In the genomic region with DNA sequence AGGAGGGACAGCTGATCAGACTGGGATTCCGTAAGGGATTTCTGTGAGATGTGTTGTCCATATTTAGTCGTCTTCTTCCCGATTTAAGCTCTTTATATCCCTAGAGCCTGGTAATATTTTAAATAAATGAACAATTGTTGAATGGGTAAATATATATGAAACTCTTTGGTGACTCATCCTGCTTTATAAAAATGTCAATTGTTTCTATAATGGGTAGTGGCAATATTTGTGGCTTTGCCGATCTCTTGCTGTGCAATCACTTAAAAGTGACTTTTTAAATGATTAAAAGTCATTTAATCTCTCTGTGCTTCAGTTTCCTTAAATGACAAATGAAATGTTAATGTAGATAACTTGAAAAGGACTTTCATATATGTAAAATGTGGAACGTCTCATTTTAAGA, we compare ENCODE assay signal across 22 cellular contexts.
DNase-seq lines count a peak whose midpoint lies in the region; ATAC-seq, FAIRE-seq and TF ChIP-seq lines count a peak whose summit lies in the region.
"Had no signal": no experiment of that assay in that cellular context is flagged by ENCODE, and none has a peak within 500 bp of the region (broad histone marks: within the 10 kb centered on the region; RNA-seq: fewer than 3 reads in every experiment).

No MANE protein-coding gene starts in this region.

- no peaks in the 10 kb centered on the region for H3K36me3 ChIP-seq in kidney (ENCODE audit: control insufficient read depth in 1 of 2, insufficient read depth in 2 of 2, low read length in 2 of 2)
- H3K36me3 ChIP-seq: BLaER1 treated with 17β-estradiol and CSF1 and Interleukin-3, amounts not matched to agents 10 nM and 100 nM had no signal

- FAIRE-seq in kidney (lab: Jason Lieb, UNC): no peak
- FAIRE-seq: A204.1, GM12878, GM12892 had no signal

- no peak for TF ChIP-seq CTCF in kidney (IDR thresholded peaks at IDR 0.05; ENCODE audit: borderline replicate concordance, extremely low read depth, insufficient read depth)

- H3K27ac ChIP-seq in kidney (ENCODE audit: low read depth in 2 of 2, low read length in 2 of 2): no peak overlapping the region
- H3K27ac ChIP-seq: BLaER1 treated with 17β-estradiol and CSF1 and Interleukin-3, amounts not matched to agents 10 nM and 100 nM; C4-2B had no signal

- no peak overlapping the region for H3K9ac ChIP-seq in kidney (ENCODE audit: low read length in 2 of 2)
- H3K9ac ChIP-seq: BLaER1 treated with 17β-estradiol and CSF1 and Interleukin-3, amounts not matched to agents 10 nM and 100 nM had no signal

- no peaks in the 10 kb centered on the region for H3K4me1 ChIP-seq in kidney (ENCODE audit: control insufficient read depth in 1 of 2, insufficient read depth in 1 of 2, low read depth in 1 of 2, low read length in 2 of 2)
- H3K4me1 ChIP-seq: BLaER1 treated with 17β-estradiol and CSF1 and Interleukin-3, amounts not matched to agents 10 nM and 100 nM had no signal

- in situ Hi-C loops in SK-MEL-5 (cut with HindIII; ENCODE audit: low pct_unique_long_range_greater_than_20kb, low sequenced_read_pairs): no loop called here

- intact Hi-C loops in kidney (cut with DNase I): no loop called here

- no peaks in the 10 kb centered on the region for H3K9me3 ChIP-seq in kidney (ENCODE audit: control insufficient read depth in 1 of 2, low read length in 2 of 2)
- H3K9me3 ChIP-seq: BLaER1 treated with 17β-estradiol and CSF1 and Interleukin-3, amounts not matched to agents 10 nM and 100 nM had no signal

- peak; percentile 42 for DNase-seq in COLO829 (ENCODE audit: low spot score)
- DNase-seq in SK-MEL-5 (ENCODE audit: low read depth, low spot score): peak; percentile 41
- no peak for DNase-seq in kidney
- DNase-seq: 8988T; AML-193; CD4-positive, alpha-beta T cell; CD8-positive, alpha-beta T cell; COR-L47; DMS 273 treated with DMSO at 0.1 percent for 48 hours; DMS153; DMS53; DMS79; DND-41; EL; GDM1 had no signal

- ATAC-seq in GM18502 (IDR thresholded peaks at IDR 0.05; ENCODE audit: poor library complexity, unreplicated experiment) (no peak), GM18873 (IDR thresholded peaks at IDR 0.05; ENCODE audit: low FRiP score, unreplicated experiment) (no peak)
- ATAC-seq: CD8-positive, alpha-beta T cell; GM12878 had no signal

- no peak overlapping the region for H3K4me3 ChIP-seq in kidney (ENCODE audit: low read length in 2 of 2)
- H3K4me3 ChIP-seq: BLaER1 treated with 17β-estradiol and CSF1 and Interleukin-3, amounts not matched to agents 10 nM and 100 nM; GM12878 had no signal
